Comparison of ENCODE assay signal across 8 cellular contexts in genomic region chr10:75234017-75234682, GRCh38. TPM values are rescaled to one million over a fixed set of nuclear protein-coding genes. Genes with fewer than 3 reads are reported as not detected.
DNase-seq lines count a peak whose midpoint lies in the region; ATAC-seq and TF ChIP-seq lines count a peak whose summit lies in the region.

No MANE protein-coding gene starts in this region.

- no peak for TF ChIP-seq CTCF in ascending aorta (IDR thresholded peaks at IDR 0.05)

- no peak overlapping the region for H3K9ac ChIP-seq in rectal smooth muscle tissue (ENCODE audit: low read length)

- intact Hi-C loops in ascending aorta (cut with DNase I) (loop anchor here (1.0 to 10.0 kb wide), 5 partner anchors 45 to 1079 kb away; partner anchors contain the start of genes ADK, AP3M1 and SAMD8), right cardiac atrium (cut with DNase I) (loop anchor here in 3 of 4 donors (5.0 to 10.0 kb wide), 3 partner anchors 47 to 989 kb away; partner anchors contain the start of gene KAT6B (in 1 of the 3)), aorta (cut with DNase I) (loop anchor here (2.0 to 5.0 kb wide), 3 partner anchors 47 to 123 kb away; partner anchors contain the start of gene SAMD8 (in 2 of the 2))

- H3K27ac ChIP-seq in ascending aorta (peak overlapping the region; percentile 81 to 90), right cardiac atrium (ENCODE audit: low read length) (peak overlapping the region; percentile 43), rectal smooth muscle tissue (ENCODE audit: low read depth, low read length) (peak overlapping the region; percentile 63), aorta (ENCODE audit: low read depth in 1 of 2, low read length in 2 of 2) (peak overlapping the region in 1 of 2 donors; percentile 52)

- peak; percentile 77 for DNase-seq in NCI-H1105 treated with DMSO at 0.1 percent for 48 hours (lab: John Stamatoyannopoulos, UW)
- peak; percentile 94 for DNase-seq in T-helper 2 cell treated with Interferon-gamma antibody and Interleukin-4, amounts not matched to agents 5 μg/mL and 100 μg/mL, for 36 hours (ENCODE audit: low spot score)
- peak; percentile 75 to 95 for DNase-seq in ascending aorta (ENCODE audit: low spot score in 2 of 2)
- DNase-seq in right cardiac atrium: peak; percentile 93 to 98 (median 96)
- DNase-seq in aorta: peak; percentile 96 to 97

- WGBS in right cardiac atrium: 7% methylated on average over 48 of the region's 48 CpGs
- WGBS in aorta, 2 donors: 9 to 11% methylated on average over 40 to 48 of the region's 48 CpGs

- no peaks in the 10 kb centered on the region for H3K9me3 Mint-ChIP-seq in T-helper 2 cell treated with Interferon-gamma antibody and Interleukin-4, amounts not matched to agents 5 μg/mL and 100 μg/mL, for 36 hours

- H3K4me1 ChIP-seq in ascending aorta (peaks cover 0 to 2% of the 10 kb centered on the region in 2 donors), right cardiac atrium (ENCODE audit: control insufficient read depth, insufficient read depth, low read length) (no peaks in the 10 kb centered on the region), rectal smooth muscle tissue (ENCODE audit: control insufficient read depth, insufficient read depth, low read length) (peaks cover 4% of the 10 kb centered on the region), aorta (ENCODE audit: control insufficient read depth in 1 of 2, insufficient read depth in 2 of 2, low read length in 2 of 2) (no peaks in the 10 kb centered on the region)

- peak; percentile 41 for ATAC-seq in HG02588 (IDR thresholded peaks at IDR 0.05; ENCODE audit: unreplicated experiment)
- peak; percentile 86 to 88 for ATAC-seq in right cardiac atrium
- ATAC-seq in aorta (ENCODE audit: low FRiP score): peak; percentile 84

- peak overlapping the region; percentile 88 for H3K27ac Mint-ChIP-seq in T-helper 2 cell treated with Interferon-gamma antibody and Interleukin-4, amounts not matched to agents 5 μg/mL and 100 μg/mL, for 36 hours

- peaks cover 0 to 20% of the 10 kb centered on the region in 2 donors for H3K36me3 ChIP-seq in ascending aorta
- H3K36me3 ChIP-seq in rectal smooth muscle tissue (ENCODE audit: control insufficient read depth, insufficient read depth, low read length): peaks cover 7% of the 10 kb centered on the region
- H3K36me3 ChIP-seq in aorta (ENCODE audit: control insufficient read depth in 1 of 2, insufficient read depth in 2 of 2, low read length in 1 of 2): no peaks in the 10 kb centered on the region

- peak overlapping the region; percentile 83 for H3K4me3 Mint-ChIP-seq in T-helper 2 cell treated with Interferon-gamma antibody and Interleukin-4, amounts not matched to agents 5 μg/mL and 100 μg/mL, for 36 hours

- H3K9me3 ChIP-seq in ascending aorta (no peaks in the 10 kb centered on the region), right cardiac atrium (ENCODE audit: control insufficient read depth, low read length) (no peaks in the 10 kb centered on the region), aorta (ENCODE audit: control insufficient read depth, low read length) (no peaks in the 10 kb centered on the region)

- H3K27me3 ChIP-seq in ascending aorta (no peaks in the 10 kb centered on the region), right cardiac atrium (ENCODE audit: control insufficient read depth, insufficient read depth) (no peaks in the 10 kb centered on the region), rectal smooth muscle tissue (ENCODE audit: control insufficient read depth, insufficient read depth, low read length) (no peaks in the 10 kb centered on the region), aorta (ENCODE audit: control insufficient read depth in 1 of 2, insufficient read depth in 2 of 2, low read length in 1 of 2) (no peaks in the 10 kb centered on the region)

- H3K4me1 Mint-ChIP-seq in T-helper 2 cell treated with Interferon-gamma antibody and Interleukin-4, amounts not matched to agents 5 μg/mL and 100 μg/mL, for 36 hours (ENCODE audit: low read depth): peaks cover 24% of the 10 kb centered on the region

- peak overlapping the region; percentile 70; the same call in 1 of the 2 replicates for H3K4me3 ChIP-seq in GM08714 (ENCODE audit: low read length)
- peak overlapping the region; percentile 79 to 80 for H3K4me3 ChIP-seq in ascending aorta
- H3K4me3 ChIP-seq in right cardiac atrium (ENCODE audit: low read length): peak overlapping the region; percentile 85
- peak overlapping the region; percentile 84 for H3K4me3 ChIP-seq in rectal smooth muscle tissue (ENCODE audit: low read length)
- peak overlapping the region; percentile 49 to 78 for H3K4me3 ChIP-seq in aorta (ENCODE audit: low read length in 2 of 2)

- H3K36me3 Mint-ChIP-seq in T-helper 2 cell treated with Interferon-gamma antibody and Interleukin-4, amounts not matched to agents 5 μg/mL and 100 μg/mL, for 36 hours (ENCODE audit: low read depth): peaks cover 30% of the 10 kb centered on the region

- H3K27me3 Mint-ChIP-seq in T-helper 2 cell treated with Interferon-gamma antibody and Interleukin-4, amounts not matched to agents 5 μg/mL and 100 μg/mL, for 36 hours (ENCODE audit: low read depth): no peaks in the 10 kb centered on the region

RNA-seq across cellular contexts. Expression of gene COMTD1, which starts 1.6 kb away (rescaled TPM):
- 85.5 TPM for total RNA-seq in ascending aorta
- 10 to 100 TPM; 17.3 to 24.3 (median 20.0) TPM for total RNA-seq in right cardiac atrium
- polyA plus RNA-seq in right cardiac atrium: 44.1 TPM
- total RNA-seq in aorta: 10 to 100 TPM; 12.9 to 14.3 TPM
- polyA plus RNA-seq in aorta: 10 to 100 TPM; 31.1 to 60.8 TPM

RNA-seq across cellular contexts. Expression of gene VDAC2, which starts 23.6 kb away (rescaled TPM):
- total RNA-seq in ascending aorta (14.4 TPM), right cardiac atrium (100 to 1,000 TPM; 362 to 389 (median 368) TPM), aorta (100 to 1,000 TPM; 103 to 108 TPM)
- polyA plus RNA-seq in right cardiac atrium (429 TPM), aorta (100 to 1,000 TPM; 120 to 183 TPM)
